8 cellular contexts compared by ENCODE assay signal in genomic region chr1:59061876-59062275, GRCh38.
DNase-seq lines count a peak whose midpoint lies in the region; ATAC-seq, FAIRE-seq and TF ChIP-seq lines count a peak whose summit lies in the region.

No MANE protein-coding gene starts in this region.

- no peak for TF ChIP-seq POLR2A in H1 (IDR thresholded peaks at IDR 0.05; ENCODE audit: control extremely low read depth in 1 of 2, low read depth in 2 of 2, low read length in 2 of 2)

- H3K4ac ChIP-seq in H1 (replicated peaks; ENCODE audit: insufficient read length, low read depth, low read length): no peak overlapping the region

- H3K9ac ChIP-seq in H1 (replicated peaks in 1 of 4; ENCODE audit: extremely low read depth in 1 of 4, low read depth in 3 of 4, low read length in 3 of 4) (no peak overlapping the region), muscle layer of colon (ENCODE audit: low read length) (no peak overlapping the region)

- no peak for FAIRE-seq in H1 (lab: Jason Lieb, UNC)

- no peaks in the 10 kb centered on the region for H3K9me3 ChIP-seq in H1 (ENCODE audit: insufficient read depth in 2 of 2, low read depth in 1 of 2, low read length in 1 of 2)
- no peaks in the 10 kb centered on the region for H3K9me3 ChIP-seq in muscle layer of colon (ENCODE audit: low read length)

- no peak overlapping the region for H3K18ac ChIP-seq in H1 (ENCODE audit: extremely low read depth, low read length)

- peak overlapping the region; percentile 53; the same call in 1 of the 2 replicates for H2BK20ac ChIP-seq in H1 (ENCODE audit: low read length)

- H3K79me2 ChIP-seq in ACC112 (ENCODE audit: control insufficient read depth, insufficient read depth, low read length, unreplicated experiment) (no peaks in the 10 kb centered on the region), H1 (ENCODE audit: control insufficient read depth in 1 of 2, insufficient read depth in 2 of 2, low read length in 2 of 2) (no peaks in the 10 kb centered on the region)

- no peak overlapping the region for H3K14ac ChIP-seq in H1 (ENCODE audit: insufficient read length)

- ATAC-seq in GM21526 (IDR thresholded peaks at IDR 0.05; ENCODE audit: low FRiP score, unreplicated experiment): no peak

- peaks cover 28% of the 10 kb centered on the region for H3K4me1 ChIP-seq in ACC112 (ENCODE audit: control insufficient read depth, insufficient read depth, low read length, unreplicated experiment)
- peaks cover 5 to 31% (median 20%) of the 10 kb centered on the region in 4 experiments; a peak in 5 of 7 replicates for H3K4me1 ChIP-seq in H1 (replicated peaks in 1 of 4; ENCODE audit: control insufficient read depth in 3 of 4, insufficient read depth in 4 of 4, low read length in 3 of 4)
- H3K4me1 ChIP-seq in muscle layer of colon (ENCODE audit: insufficient read depth, low read length): peaks cover 19% of the 10 kb centered on the region

- POLR2A ChIA-PET in H1 (lab: Charles Lee; ENCODE audit: partially characterized antibody): interaction anchor here (2.1 kb wide), 1 partner anchor 16 kb away, joined by 7 read pairs; no protein-coding TSS in a partner anchor

- no peak overlapping the region for H2BK120ac ChIP-seq in H1 (replicated peaks; ENCODE audit: low read depth, low read length)

- peaks cover 2% of the 10 kb centered on the region; the same call in 1 of the 2 replicates for H3K23me2 ChIP-seq in H1 (ENCODE audit: low read depth, low read length)

- TF ChIP-seq RAD21 in H1 (IDR thresholded peaks at IDR 0.05 in 1 of 2, conservative IDR thresholded peaks at IDR 0.05 in 1 of 2; ENCODE audit: low read depth in 2 of 2, low read length in 2 of 2): no peak

- no peak overlapping the region for H4K91ac ChIP-seq in H1 (replicated peaks; ENCODE audit: insufficient read length, low read length)

- no peak overlapping the region for H4K8ac ChIP-seq in H1 (ENCODE audit: extremely low read depth, insufficient read depth, low read length)

- no peak overlapping the region for H3K23ac ChIP-seq in H1 (ENCODE audit: insufficient read length)

- H2AFZ ChIP-seq in ACC112 (ENCODE audit: low read length, unreplicated experiment) (peak overlapping the region; percentile 88), H1 (ENCODE audit: low read length) (no peak overlapping the region)

- H2BK15ac ChIP-seq in H1 (ENCODE audit: low read length): no peak overlapping the region

- DNase-seq in NCI-H460 (ENCODE audit: extremely low read depth, low read depth) (peak; percentile 6), H1 (ENCODE audit: low read depth in 1 of 2, low spot score in 2 of 2) (no peak), H7 (no peak), SKM-1 (lab: John Stamatoyannopoulos, UW; ENCODE audit: unreplicated experiment) (no peak)
- DNase-seq in stimulated activated CD4-positive, alpha-beta T cell treated with anti-CD3 and anti-CD28 coated beads, Interleukin-4, amount 100 ng/mL, for 1 hour: no peak

- no peak overlapping the region for H4K5ac ChIP-seq in H1 (ENCODE audit: insufficient read length, low read depth, low read length)

- TF ChIP-seq CTCF in H1 (IDR thresholded peaks at IDR 0.05; ENCODE audit: control extremely low read depth in 1 of 3, insufficient read depth in 1 of 3, low read depth in 1 of 3, low read length in 3 of 3): no peak

- H2BK12ac ChIP-seq in H1 (ENCODE audit: low read depth, low read length): no peak overlapping the region

- H3K27me3 ChIP-seq in ACC112 (ENCODE audit: insufficient read depth, low read length) (no peaks in the 10 kb centered on the region), H1 (replicated peaks in 1 of 4; ENCODE audit: control insufficient read depth in 3 of 4, extremely low read depth in 1 of 4, insufficient read depth in 3 of 4, low read length in 3 of 4) (no peaks in the 10 kb centered on the region), muscle layer of colon (ENCODE audit: control insufficient read depth in 1 of 2, insufficient read depth in 2 of 2, low read length in 2 of 2) (no peaks in the 10 kb centered on the region), H7 (ENCODE audit: control insufficient read depth, insufficient read depth, low read length) (no peaks in the 10 kb centered on the region)

- no peaks in the 10 kb centered on the region for H4K20me1 ChIP-seq in H1 (replicated peaks in 1 of 2; ENCODE audit: control insufficient read depth in 1 of 2, insufficient read depth in 2 of 2, low read length in 2 of 2)

- CTCF ChIA-PET in H1 (lab: Charles Lee; ENCODE audit: partially characterized antibody): interaction anchor here (0.6 to 1.1 kb wide), 4 partner anchors 15 to 152 kb away, joined by 3 to 4 read pairs (median 4); no protein-coding TSS in a partner anchor

- no peak for TF ChIP-seq EP300 in H1 (IDR thresholded peaks at IDR 0.05; ENCODE audit: borderline replicate concordance in 1 of 2, low read depth in 2 of 2, low read length in 2 of 2)

- H3K36me3 ChIP-seq in ACC112 (ENCODE audit: insufficient read depth, low read length) (no peaks in the 10 kb centered on the region), H1 (ENCODE audit: control insufficient read depth in 2 of 4, insufficient read depth in 4 of 4, low read length in 3 of 4) (no peaks in the 10 kb centered on the region), muscle layer of colon (ENCODE audit: insufficient read depth, low read length) (no peaks in the 10 kb centered on the region), H7 (replicated peaks; ENCODE audit: control insufficient read depth, insufficient read depth, low read length) (no peaks in the 10 kb centered on the region)

- H3K56ac ChIP-seq in H1 (replicated peaks; ENCODE audit: insufficient read length, low read depth, low read length): no peak overlapping the region

- WGBS in H1 (ENCODE audit: extremely low coverage in 1 of 2, insufficient coverage in 1 of 2, insufficient read length in 1 of 2, insufficient replicate concordance in 2 of 2, low coverage in 1 of 2, low lambda C conversion rate in 2 of 2, missing lambda C conversion rate in 1 of 2), 2 experiments: 92% methylated on average over 2 of the region's 2 CpGs; no CpG with 5 or more reads in 1 of the 2 experiments

- no peak overlapping the region for H2AK5ac ChIP-seq in H1 (ENCODE audit: low read depth, low read length)

- no peaks in the 10 kb centered on the region for H3K79me1 ChIP-seq in H1 (ENCODE audit: low read depth, low read length)

- peak overlapping the region; percentile 80 for H3K27ac ChIP-seq in ACC112 (ENCODE audit: low read depth, low read length)
- no peak overlapping the region for H3K27ac ChIP-seq in H1 (ENCODE audit: low read depth, low read length)
- peak overlapping the region; percentile 19 for H3K27ac ChIP-seq in muscle layer of colon (ENCODE audit: low read depth, low read length)

- no peak overlapping the region for H3K4me2 ChIP-seq in H1 (ENCODE audit: insufficient read depth in 1 of 2, low read depth in 2 of 2, low read length in 2 of 2)

- peak overlapping the region; percentile 29; the same call in 1 of the 2 replicates for H2BK5ac ChIP-seq in H1 (ENCODE audit: low read depth, low read length)

- H3K4me3 ChIP-seq in ACC112 (ENCODE audit: low read depth, low read length): peak overlapping the region; percentile 78
- H3K4me3 ChIP-seq in H1 (ENCODE audit: extremely low read depth in 1 of 4, insufficient read depth in 2 of 4, low read depth in 3 of 4, low read length in 4 of 4): no peak overlapping the region
- no peak overlapping the region for H3K4me3 ChIP-seq in muscle layer of colon (ENCODE audit: low read depth in 1 of 2, low read length in 2 of 2)
- no peak overlapping the region for H3K4me3 ChIP-seq in H7 (ENCODE audit: insufficient read depth, low read depth, low read length)

TF ChIP-seq in H1, 55 proteins besides CTCF, POLR2A, EP300 and RAD21 (continues in another document):
- TF ChIP-seq EGR1 (IDR thresholded peaks at IDR 0.05; ENCODE audit: borderline replicate concordance, low read depth, low read length) (no peak), KDM1A (IDR thresholded peaks at IDR 0.05; ENCODE audit: borderline replicate concordance, low read length) (no peak), RFX5 (IDR thresholded peaks at IDR 0.05; ENCODE audit: borderline replicate concordance, low read depth, low read length) (no peak), BCL11A (IDR thresholded peaks at IDR 0.05; ENCODE audit: low read depth in 2 of 2, low read length in 2 of 2) (no peak), TBP (IDR thresholded peaks at IDR 0.05; ENCODE audit: low read depth, low read length) (no peak), MAFK (IDR thresholded peaks at IDR 0.05; ENCODE audit: low read depth, low read length) (no peak), SP1 (IDR thresholded peaks at IDR 0.05; ENCODE audit: low read depth, low read length) (no peak), CREB1 (IDR thresholded peaks at IDR 0.05) (no peak), SIX5 (IDR thresholded peaks at IDR 0.05; ENCODE audit: low read depth, low read length) (no peak), NANOG (IDR thresholded peaks at IDR 0.05; ENCODE audit: insufficient read depth, low read depth, low read length, poor library complexity, severe bottlenecking) (no peak)
